1 cellular context compared by ENCODE assay signal in genomic region chr9:136851941-136852663, GRCh38.
TF ChIP-seq lines count a peak whose summit lies in the region.

TSS of gene MAMDC4 (plus strand) at chr9:136852346. CDS start at chr9:136852417, 71 bp downstream.

TF ChIP-seq in HepG2, 621 proteins besides CTCF, POLR2A, EP300 and RAD21 (continued from another document and continues in another):
- TF ChIP-seq TRAFD1 (CRISPR knock-in tag; IDR thresholded peaks at IDR 0.05; ENCODE audit: borderline replicate concordance), result no peak
- TF ChIP-seq ZNF740 (CRISPR knock-in tag; IDR thresholded peaks at IDR 0.05), result no peak
- TF ChIP-seq FOXO4 (CRISPR knock-in tag; conservative IDR thresholded peaks at IDR 0.05), result no peak
- TF ChIP-seq SMAD1 (CRISPR knock-in tag; IDR thresholded peaks at IDR 0.05; ENCODE audit: borderline replicate concordance, low read depth), result no peak
- no peak for TF ChIP-seq KDM4B (CRISPR knock-in tag; IDR thresholded peaks at IDR 0.05)
- no peak for TF ChIP-seq HMG20B (CRISPR knock-in tag; conservative IDR thresholded peaks at IDR 0.05)
- TF ChIP-seq LCORL (IDR thresholded peaks at IDR 0.05), result no peak
- TF ChIP-seq LCORL (CRISPR knock-in tag; IDR thresholded peaks at IDR 0.05), result no peak
- TF ChIP-seq FOXK1 (CRISPR knock-in tag; IDR thresholded peaks at IDR 0.05; ENCODE audit: borderline replicate concordance, low read depth), result no peak
- 0 out of 2 replicates have a peak, but pooled peaks have one; percentile 40 for TF ChIP-seq ZBTB4 (CRISPR knock-in tag; IDR thresholded peaks at IDR 0.05; ENCODE audit: borderline replicate concordance)
- TF ChIP-seq NFYC (CRISPR knock-in tag; IDR thresholded peaks at IDR 0.05), result no peak
- TF ChIP-seq ZNF770 (CRISPR knock-in tag; IDR thresholded peaks at IDR 0.05), result no peak
- TF ChIP-seq ELF1 (CRISPR knock-in tag; IDR thresholded peaks at IDR 0.05), result no peak
- no peak for TF ChIP-seq IKZF1 (IDR thresholded peaks at IDR 0.05)
- TF ChIP-seq PPARG (CRISPR knock-in tag; conservative IDR thresholded peaks at IDR 0.05), result no peak
- peak; percentile 15; the same call in 1 of the 2 replicates for TF ChIP-seq GABPB1 (CRISPR knock-in tag; IDR thresholded peaks at IDR 0.05)
- 0 out of 2 replicates have a peak, but pooled peaks have one; percentile 5 for TF ChIP-seq HNRNPL (IDR thresholded peaks at IDR 0.05; ENCODE audit: low read depth, low read length)
- no peak for TF ChIP-seq ZNF331 (CRISPR knock-in tag; IDR thresholded peaks at IDR 0.05)
- no peak for TF ChIP-seq TERF1 (CRISPR knock-in tag; IDR thresholded peaks at IDR 0.05)
- no peak for TF ChIP-seq ZNF33A (CRISPR knock-in tag; IDR thresholded peaks at IDR 0.05; ENCODE audit: borderline replicate concordance)
- TF ChIP-seq GTF2F1 (IDR thresholded peaks at IDR 0.05; ENCODE audit: low read length), result no peak
- TF ChIP-seq ZNF557 (CRISPR knock-in tag; IDR thresholded peaks at IDR 0.05), result no peak
- no peak for TF ChIP-seq ZNF251 (CRISPR knock-in tag; IDR thresholded peaks at IDR 0.05)
- no peak for TF ChIP-seq GRHL1 (CRISPR knock-in tag; conservative IDR thresholded peaks at IDR 0.05)
- no peak for TF ChIP-seq ZBTB39 (CRISPR knock-in tag; IDR thresholded peaks at IDR 0.05)
- no peak for TF ChIP-seq ZNF749 (CRISPR knock-in tag; IDR thresholded peaks at IDR 0.05; ENCODE audit: borderline replicate concordance)
- no peak for TF ChIP-seq ZNF569 (CRISPR knock-in tag; IDR thresholded peaks at IDR 0.05; ENCODE audit: borderline replicate concordance)
- TF ChIP-seq ZNF33B (CRISPR knock-in tag; IDR thresholded peaks at IDR 0.05), result no peak
- no peak for TF ChIP-seq SMARCE1 (IDR thresholded peaks at IDR 0.05; ENCODE audit: borderline replicate concordance)
- no peak for TF ChIP-seq NFRKB (IDR thresholded peaks at IDR 0.05)
- TF ChIP-seq THAP7 (CRISPR knock-in tag; IDR thresholded peaks at IDR 0.05), result no peak
- peak; percentile 55; the same call in 1 of the 2 replicates for TF ChIP-seq ZBTB38 (CRISPR knock-in tag; IDR thresholded peaks at IDR 0.05)
- TF ChIP-seq ZFP36 (IDR thresholded peaks at IDR 0.05; ENCODE audit: borderline replicate concordance, low read depth, low read length, partially characterized antibody), result no peak
- TF ChIP-seq ZNF253 (CRISPR knock-in tag; IDR thresholded peaks at IDR 0.05; ENCODE audit: borderline replicate concordance), result no peak
- TF ChIP-seq ZNF180 (CRISPR knock-in tag; IDR thresholded peaks at IDR 0.05; ENCODE audit: borderline replicate concordance, low read depth), result no peak
- no peak for TF ChIP-seq ZNF275 (CRISPR knock-in tag; IDR thresholded peaks at IDR 0.05; ENCODE audit: borderline replicate concordance)
- TF ChIP-seq ZNF615 (CRISPR knock-in tag; IDR thresholded peaks at IDR 0.05; ENCODE audit: borderline replicate concordance), result no peak
- TF ChIP-seq ZSCAN21 (CRISPR knock-in tag; IDR thresholded peaks at IDR 0.05; ENCODE audit: borderline replicate concordance), result no peak
- 0 out of 2 replicates have a peak, but pooled peaks have one; percentile 14 for TF ChIP-seq ZNF333 (CRISPR knock-in tag; IDR thresholded peaks at IDR 0.05; ENCODE audit: borderline replicate concordance)
- TF ChIP-seq ZNF639 (CRISPR knock-in tag; conservative IDR thresholded peaks at IDR 0.05), result no peak
- no peak for TF ChIP-seq ZNF879 (CRISPR knock-in tag; IDR thresholded peaks at IDR 0.05)
